In genomic region chr14:58272589-58273372, GRCh38 we compare ENCODE assay signal across 8 cellular contexts. TPM values are rescaled to one million over a fixed set of nuclear protein-coding genes. Genes with fewer than 3 reads are reported as not detected.
DNase-seq lines count a peak whose midpoint lies in the region; ATAC-seq, FAIRE-seq and TF ChIP-seq lines count a peak whose summit lies in the region.

No MANE protein-coding gene starts in this region.

- no peak for DNase-seq in GM06990 (ENCODE audit: extremely low read depth, insufficient read length)
- peak; percentile 25 for DNase-seq in NB4 (ENCODE audit: low read depth)
- peak; percentile 29 for DNase-seq in endothelial cell of umbilical vein (ENCODE audit: low read depth, low spot score)
- DNase-seq in mucosa of gallbladder (ENCODE audit: low spot score): peak; percentile 86
- DNase-seq in activated CD8-positive, alpha-beta memory T cell treated with anti-CD3 and anti-CD28 coated beads for 24 hours: no peak
- no peak for DNase-seq in testis

- CTCF ChIA-PET in endothelial cell of umbilical vein (lab: Charles Lee): interaction anchor here (0.9 to 1.1 kb wide), 2 partner anchors 9 to 12 kb away, joined by 3 to 4 read pairs; no protein-coding TSS in a partner anchor

- H3K4me1 ChIP-seq in endothelial cell of umbilical vein (ENCODE audit: control insufficient read depth, extremely low read depth, insufficient read depth, low read length) (peaks cover 6% of the 10 kb centered on the region), testis (no peaks in the 10 kb centered on the region)

- TF ChIP-seq CTCF in GM06990 (IDR thresholded peaks at IDR 0.05; ENCODE audit: insufficient read depth, low read length, poor library complexity, severe bottlenecking): peak; percentile 33
- no peak for TF ChIP-seq CTCF in NB4 (IDR thresholded peaks at IDR 0.05; ENCODE audit: low read depth, low read length)
- TF ChIP-seq CTCF in endothelial cell of umbilical vein (IDR thresholded peaks at IDR 0.05; ENCODE audit: extremely low read depth in 1 of 2, insufficient read depth in 1 of 2, low read depth in 1 of 2, low read length in 2 of 2): peak; percentile 7 to 10
- no peak for TF ChIP-seq CTCF in testis (IDR thresholded peaks at IDR 0.05)

- TF ChIP-seq POLR2A in NB4 (IDR thresholded peaks at IDR 0.05; ENCODE audit: extremely low read depth, insufficient read length) (no peak), endothelial cell of umbilical vein (IDR thresholded peaks at IDR 0.05; ENCODE audit: low read depth, low read length) (no peak), testis (IDR thresholded peaks at IDR 0.05) (no peak)

- intact Hi-C loops in endothelial cell of umbilical vein (cut with micrococcal nuclease): no loop called here
- intact Hi-C loops in testis (cut with DNase I; ENCODE audit: low total_unique reads): no loop called here

- FAIRE-seq in endothelial cell of umbilical vein (lab: Jason Lieb, UNC): no peak

- H2AFZ ChIP-seq in endothelial cell of umbilical vein (ENCODE audit: low read depth, low read length): no peak overlapping the region

- POLR2A ChIA-PET in endothelial cell of umbilical vein (lab: Charles Lee): no interaction called here

- H3K9me1 ChIP-seq in endothelial cell of umbilical vein (replicated peaks; ENCODE audit: control insufficient read depth, extremely low read depth, insufficient read depth, low read length): no peaks in the 10 kb centered on the region

- WGBS in testis, 2 donors: 75 to 77% methylated on average over 4 of the region's 4 CpGs

- peaks cover 44% of the 10 kb centered on the region for H3K79me2 ChIP-seq in endothelial cell of umbilical vein (ENCODE audit: control insufficient read depth, insufficient read depth, low read length)

- H3K9ac ChIP-seq in endothelial cell of umbilical vein (replicated peaks; ENCODE audit: extremely low read depth, insufficient read depth, low read length): no peak overlapping the region

- H3K36me3 ChIP-seq in GM06990 (ENCODE audit: control insufficient read depth, insufficient read depth, low read length): peaks cover 13% of the 10 kb centered on the region
- H3K36me3 ChIP-seq in endothelial cell of umbilical vein (ENCODE audit: control insufficient read depth in 2 of 2, extremely low read depth in 1 of 2, insufficient read depth in 2 of 2, low read length in 2 of 2): peaks cover 12 to 22% of the 10 kb centered on the region in 2 experiments
- no peaks in the 10 kb centered on the region for H3K36me3 ChIP-seq in testis (ENCODE audit: low read depth, missing control alignments)

- BruUV-seq in endothelial cell of umbilical vein (replicated peaks; lab: Mats Ljungman, UMichigan): no TSS peak

- peaks cover 3% of the 10 kb centered on the region for H4K20me1 ChIP-seq in endothelial cell of umbilical vein (replicated peaks; ENCODE audit: control insufficient read depth, extremely low read depth, insufficient read depth, low read length)

- no peak overlapping the region for H3K4me2 ChIP-seq in endothelial cell of umbilical vein (ENCODE audit: insufficient read depth, low read length)

- H3K27me3 ChIP-seq in GM06990 (replicated peaks; ENCODE audit: control insufficient read depth, insufficient read depth, low read length) (no peaks in the 10 kb centered on the region), endothelial cell of umbilical vein (ENCODE audit: control insufficient read depth in 2 of 2, insufficient read depth in 2 of 2, low read length in 2 of 2) (no peaks in the 10 kb centered on the region), testis (no peaks in the 10 kb centered on the region)

- no peak overlapping the region for H3K4me3 ChIP-seq in GM06990 (replicated peaks; ENCODE audit: low read depth, low read length)
- H3K4me3 ChIP-seq in NB4 (ENCODE audit: low read depth, low read length): no peak overlapping the region
- no peak overlapping the region for H3K4me3 ChIP-seq in endothelial cell of umbilical vein (replicated peaks in 1 of 3; ENCODE audit: insufficient read depth in 1 of 3, low read depth in 1 of 3, low read length in 3 of 3)
- no peak overlapping the region for H3K4me3 ChIP-seq in testis

- H3K9me3 ChIP-seq in endothelial cell of umbilical vein (replicated peaks; ENCODE audit: control insufficient read depth, insufficient read depth, low read length): no peaks in the 10 kb centered on the region
- H3K9me3 ChIP-seq in testis: no peaks in the 10 kb centered on the region

- no peak for ATAC-seq in HG02884 (IDR thresholded peaks at IDR 0.05; ENCODE audit: unreplicated experiment)
- ATAC-seq in HG02623 (IDR thresholded peaks at IDR 0.05; ENCODE audit: unreplicated experiment): no peak

- no peak overlapping the region for H3K27ac ChIP-seq in endothelial cell of umbilical vein (ENCODE audit: insufficient read depth, low read depth, low read length)
- no peak overlapping the region for H3K27ac ChIP-seq in testis

- dilution Hi-C loops in endothelial cell of umbilical vein (cut with MboI; ENCODE audit: extremely low pct_ligation_motif_present, low sequenced_read_pairs): no loop called here

TF ChIP-seq in endothelial cell of umbilical vein, 7 proteins besides CTCF, POLR2A, EP300 and RAD21:
- TF ChIP-seq MAX (IDR thresholded peaks at IDR 0.05; ENCODE audit: insufficient read depth, insufficient read length): no peak

RNA-seq across cellular contexts. Expression of gene ARID4A, which starts 25.6 kb away (rescaled TPM):
- 20.0 and 21.5 TPM in 2 replicates for total RNA-seq in endothelial cell of umbilical vein
- polyA plus RNA-seq in endothelial cell of umbilical vein: 2.7 and 3.7 TPM in 2 replicates
- 4.2 and 4.4 TPM in 2 replicates for polyA plus RNA-seq in endothelial cell of umbilical vein (2011; cell fraction: cytosol; rRNA removed)
- 22.5 and 31.4 TPM in 2 replicates for polyA plus RNA-seq in endothelial cell of umbilical vein (2011; cell fraction: nucleus; rRNA removed)
- polyA plus RNA-seq in endothelial cell of umbilical vein (2012): 8.4 and 12.3 TPM in 2 replicates
- 12.7 and 13.0 TPM in 2 replicates for polyA minus RNA-seq in endothelial cell of umbilical vein
- 5.7 TPM for polyA minus RNA-seq in endothelial cell of umbilical vein (2011; cell fraction: cytosol; rRNA and poly(A)+ RNA removed)
- polyA minus RNA-seq in endothelial cell of umbilical vein (2011; cell fraction: nucleus; rRNA and poly(A)+ RNA removed): 25.0 and 29.9 TPM in 2 replicates
- total RNA-seq in mucosa of gallbladder: 25.3 TPM
- total RNA-seq in testis: 10 to 100 TPM; 26.9 to 29.3 TPM
- 3.1 TPM for polyA plus RNA-seq in testis (ENCODE audit: insufficient read depth, low read depth, low replicate concordance)

RNA-seq across cellular contexts. Expression of gene PSMA3, which starts 28.1 kb away (rescaled TPM):
- total RNA-seq in endothelial cell of umbilical vein: 228 and 240 TPM in 2 replicates
- 274 and 297 TPM in 2 replicates for polyA plus RNA-seq in endothelial cell of umbilical vein
- polyA plus RNA-seq in endothelial cell of umbilical vein (2011; cell fraction: cytosol; rRNA removed): 258 and 315 TPM in 2 replicates
- polyA plus RNA-seq in endothelial cell of umbilical vein (2011; cell fraction: nucleus; rRNA removed): 142 and 181 TPM in 2 replicates
- 139 and 245 TPM in 2 replicates for polyA plus RNA-seq in endothelial cell of umbilical vein (2012)
- 190 and 204 TPM in 2 replicates for polyA minus RNA-seq in endothelial cell of umbilical vein
- 83.9 TPM for polyA minus RNA-seq in endothelial cell of umbilical vein (2011; cell fraction: cytosol; rRNA and poly(A)+ RNA removed)
- polyA minus RNA-seq in endothelial cell of umbilical vein (2011; cell fraction: nucleus; rRNA and poly(A)+ RNA removed): 56.6 and 86.0 TPM in 2 replicates
- 91.2 TPM for total RNA-seq in mucosa of gallbladder
- 10 to 100 TPM; 87.6 to 88.7 TPM for total RNA-seq in testis
- 84.0 TPM for polyA plus RNA-seq in testis (ENCODE audit: insufficient read depth, low read depth, low replicate concordance)

Comparison
In these comparisons a context has a peak if more than half of its experiments do, and no peak if none do; other contexts are left out.
1. DNase-seq: peak in NB4 (single experiment), endothelial cell of umbilical vein (single experiment) and mucosa of gallbladder (single experiment); none in GM06990 (single experiment), activated CD8-positive, alpha-beta memory T cell treated with anti-CD3 and anti-CD28 coated beads for 24 hours (single experiment) and testis (single experiment).
2. CTCF ChIP-seq: peak in GM06990 (single experiment) and endothelial cell of umbilical vein (2 of 2); none in NB4 (single experiment) and testis (0 of 3).